2 cellular contexts compared by ENCODE assay signal in the genomic region with DNA sequence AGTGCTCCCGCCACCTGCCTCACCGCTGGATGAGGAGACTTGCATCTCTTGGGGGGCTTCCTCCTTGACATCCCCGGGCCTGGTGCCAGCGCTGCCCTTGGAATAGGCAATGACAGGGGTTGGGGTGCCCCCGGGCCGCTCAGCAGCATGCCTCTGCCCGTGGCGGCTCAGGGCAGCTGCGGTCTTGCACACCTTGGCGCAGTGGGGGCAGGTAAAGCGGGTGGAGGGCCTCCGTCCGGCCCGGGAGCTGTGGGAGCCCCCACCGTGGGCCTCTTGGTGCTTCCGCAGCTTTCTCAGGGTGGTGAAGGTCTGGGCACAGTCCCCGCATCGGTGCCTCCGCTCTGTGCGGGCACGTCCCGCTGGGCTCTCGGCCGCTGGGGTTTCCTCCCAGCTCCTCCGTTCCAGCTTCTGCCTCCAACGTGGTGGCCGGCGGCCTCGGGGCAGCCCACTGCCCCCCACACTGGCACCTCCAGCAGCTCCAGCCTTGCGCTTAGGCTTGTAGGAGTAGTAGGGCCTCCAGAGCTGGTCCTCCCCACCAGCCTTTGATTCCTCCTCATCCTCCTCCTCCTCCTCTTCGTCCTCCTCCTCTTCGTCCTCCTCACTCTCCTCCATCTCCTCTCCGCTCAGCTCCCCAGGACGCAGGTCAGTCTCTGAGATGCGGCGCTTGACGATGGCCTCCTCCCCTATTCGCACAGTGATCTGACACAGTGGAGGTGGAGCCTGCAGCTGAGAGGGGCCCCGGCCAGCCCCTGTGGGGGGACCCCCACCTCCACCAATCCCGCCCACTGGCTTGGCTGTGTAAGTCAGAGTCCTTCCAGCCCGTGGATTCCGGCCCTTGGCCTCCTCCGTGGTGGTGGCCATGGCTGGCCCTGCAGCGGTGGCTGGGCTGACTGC.
TF ChIP-seq lines count a peak whose summit lies in the region.

No MANE protein-coding gene starts in this region.

TF ChIP-seq in PFSK-1, 5 proteins besides CTCF, POLR2A, EP300 and RAD21:
- TF ChIP-seq, protein P1, sequence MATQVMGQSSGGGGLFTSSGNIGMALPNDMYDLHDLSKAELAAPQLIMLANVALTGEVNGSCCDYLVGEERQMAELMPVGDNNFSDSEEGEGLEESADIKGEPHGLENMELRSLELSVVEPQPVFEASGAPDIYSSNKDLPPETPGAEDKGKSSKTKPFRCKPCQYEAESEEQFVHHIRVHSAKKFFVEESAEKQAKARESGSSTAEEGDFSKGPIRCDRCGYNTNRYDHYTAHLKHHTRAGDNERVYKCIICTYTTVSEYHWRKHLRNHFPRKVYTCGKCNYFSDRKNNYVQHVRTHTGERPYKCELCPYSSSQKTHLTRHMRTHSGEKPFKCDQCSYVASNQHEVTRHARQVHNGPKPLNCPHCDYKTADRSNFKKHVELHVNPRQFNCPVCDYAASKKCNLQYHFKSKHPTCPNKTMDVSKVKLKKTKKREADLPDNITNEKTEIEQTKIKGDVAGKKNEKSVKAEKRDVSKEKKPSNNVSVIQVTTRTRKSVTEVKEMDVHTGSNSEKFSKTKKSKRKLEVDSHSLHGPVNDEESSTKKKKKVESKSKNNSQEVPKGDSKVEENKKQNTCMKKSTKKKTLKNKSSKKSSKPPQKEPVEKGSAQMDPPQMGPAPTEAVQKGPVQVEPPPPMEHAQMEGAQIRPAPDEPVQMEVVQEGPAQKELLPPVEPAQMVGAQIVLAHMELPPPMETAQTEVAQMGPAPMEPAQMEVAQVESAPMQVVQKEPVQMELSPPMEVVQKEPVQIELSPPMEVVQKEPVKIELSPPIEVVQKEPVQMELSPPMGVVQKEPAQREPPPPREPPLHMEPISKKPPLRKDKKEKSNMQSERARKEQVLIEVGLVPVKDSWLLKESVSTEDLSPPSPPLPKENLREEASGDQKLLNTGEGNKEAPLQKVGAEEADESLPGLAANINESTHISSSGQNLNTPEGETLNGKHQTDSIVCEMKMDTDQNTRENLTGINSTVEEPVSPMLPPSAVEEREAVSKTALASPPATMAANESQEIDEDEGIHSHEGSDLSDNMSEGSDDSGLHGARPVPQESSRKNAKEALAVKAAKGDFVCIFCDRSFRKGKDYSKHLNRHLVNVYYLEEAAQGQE (IDR thresholded peaks at IDR 0.05; ENCODE audit: insufficient read depth in 1 of 2, low read depth in 2 of 2, low read length in 2 of 2) = no peak
- no peak for TF ChIP-seq TAF1 (IDR thresholded peaks at IDR 0.05; ENCODE audit: borderline replicate concordance, insufficient read depth, low read length)
- no peak for TF ChIP-seq SIN3A (IDR thresholded peaks at IDR 0.05; ENCODE audit: borderline replicate concordance, insufficient read depth, low read length)
- 0 out of 2 replicates have a peak, but pooled peaks have one; percentile 5 for TF ChIP-seq POLR2AphosphoS5 (IDR thresholded peaks at IDR 0.05; ENCODE audit: low read depth, low read length)

TF ChIP-seq in GM12878, 131 proteins besides CTCF, POLR2A, EP300 and RAD21:
- no peak for TF ChIP-seq BCL11A (IDR thresholded peaks at IDR 0.05; ENCODE audit: low read depth, low read length)
- TF ChIP-seq JUND (IDR thresholded peaks at IDR 0.05; ENCODE audit: low read depth, low read length) = no peak
- TF ChIP-seq TCF12 (IDR thresholded peaks at IDR 0.05; ENCODE audit: low read depth, low read length) = no peak
- no peak for TF ChIP-seq RBBP5 (conservative IDR thresholded peaks at IDR 0.05)
- TF ChIP-seq RB1 (IDR thresholded peaks at IDR 0.05; ENCODE audit: borderline replicate concordance) = no peak
- TF ChIP-seq, protein P2, sequence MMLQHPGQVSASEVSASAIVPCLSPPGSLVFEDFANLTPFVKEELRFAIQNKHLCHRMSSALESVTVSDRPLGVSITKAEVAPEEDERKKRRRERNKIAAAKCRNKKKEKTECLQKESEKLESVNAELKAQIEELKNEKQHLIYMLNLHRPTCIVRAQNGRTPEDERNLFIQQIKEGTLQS (IDR thresholded peaks at IDR 0.05; ENCODE audit: borderline replicate concordance, extremely low read depth, low read depth, low read length) = no peak
- TF ChIP-seq STAT3 (IDR thresholded peaks at IDR 0.05; ENCODE audit: low read depth, low read length) = no peak
- TF ChIP-seq, protein P3, sequence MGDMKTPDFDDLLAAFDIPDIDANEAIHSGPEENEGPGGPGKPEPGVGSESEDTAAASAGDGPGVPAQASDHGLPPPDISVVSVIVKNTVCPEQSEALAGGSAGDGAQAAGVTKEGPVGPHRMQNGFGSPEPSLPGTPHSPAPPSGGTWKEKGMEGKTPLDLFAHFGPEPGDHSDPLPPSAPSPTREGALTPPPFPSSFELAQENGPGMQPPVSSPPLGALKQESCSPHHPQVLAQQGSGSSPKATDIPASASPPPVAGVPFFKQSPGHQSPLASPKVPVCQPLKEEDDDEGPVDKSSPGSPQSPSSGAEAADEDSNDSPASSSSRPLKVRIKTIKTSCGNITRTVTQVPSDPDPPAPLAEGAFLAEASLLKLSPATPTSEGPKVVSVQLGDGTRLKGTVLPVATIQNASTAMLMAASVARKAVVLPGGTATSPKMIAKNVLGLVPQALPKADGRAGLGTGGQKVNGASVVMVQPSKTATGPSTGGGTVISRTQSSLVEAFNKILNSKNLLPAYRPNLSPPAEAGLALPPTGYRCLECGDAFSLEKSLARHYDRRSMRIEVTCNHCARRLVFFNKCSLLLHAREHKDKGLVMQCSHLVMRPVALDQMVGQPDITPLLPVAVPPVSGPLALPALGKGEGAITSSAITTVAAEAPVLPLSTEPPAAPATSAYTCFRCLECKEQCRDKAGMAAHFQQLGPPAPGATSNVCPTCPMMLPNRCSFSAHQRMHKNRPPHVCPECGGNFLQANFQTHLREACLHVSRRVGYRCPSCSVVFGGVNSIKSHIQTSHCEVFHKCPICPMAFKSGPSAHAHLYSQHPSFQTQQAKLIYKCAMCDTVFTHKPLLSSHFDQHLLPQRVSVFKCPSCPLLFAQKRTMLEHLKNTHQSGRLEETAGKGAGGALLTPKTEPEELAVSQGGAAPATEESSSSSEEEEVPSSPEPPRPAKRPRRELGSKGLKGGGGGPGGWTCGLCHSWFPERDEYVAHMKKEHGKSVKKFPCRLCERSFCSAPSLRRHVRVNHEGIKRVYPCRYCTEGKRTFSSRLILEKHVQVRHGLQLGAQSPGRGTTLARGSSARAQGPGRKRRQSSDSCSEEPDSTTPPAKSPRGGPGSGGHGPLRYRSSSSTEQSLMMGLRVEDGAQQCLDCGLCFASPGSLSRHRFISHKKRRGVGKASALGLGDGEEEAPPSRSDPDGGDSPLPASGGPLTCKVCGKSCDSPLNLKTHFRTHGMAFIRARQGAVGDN (IDR thresholded peaks at IDR 0.05) = no peak
- no peak for TF ChIP-seq ZNF207 (IDR thresholded peaks at IDR 0.05; ENCODE audit: borderline replicate concordance)
- no peak for TF ChIP-seq RFX5 (IDR thresholded peaks at IDR 0.05; ENCODE audit: low read depth, low read length)
- TF ChIP-seq, protein P4, sequence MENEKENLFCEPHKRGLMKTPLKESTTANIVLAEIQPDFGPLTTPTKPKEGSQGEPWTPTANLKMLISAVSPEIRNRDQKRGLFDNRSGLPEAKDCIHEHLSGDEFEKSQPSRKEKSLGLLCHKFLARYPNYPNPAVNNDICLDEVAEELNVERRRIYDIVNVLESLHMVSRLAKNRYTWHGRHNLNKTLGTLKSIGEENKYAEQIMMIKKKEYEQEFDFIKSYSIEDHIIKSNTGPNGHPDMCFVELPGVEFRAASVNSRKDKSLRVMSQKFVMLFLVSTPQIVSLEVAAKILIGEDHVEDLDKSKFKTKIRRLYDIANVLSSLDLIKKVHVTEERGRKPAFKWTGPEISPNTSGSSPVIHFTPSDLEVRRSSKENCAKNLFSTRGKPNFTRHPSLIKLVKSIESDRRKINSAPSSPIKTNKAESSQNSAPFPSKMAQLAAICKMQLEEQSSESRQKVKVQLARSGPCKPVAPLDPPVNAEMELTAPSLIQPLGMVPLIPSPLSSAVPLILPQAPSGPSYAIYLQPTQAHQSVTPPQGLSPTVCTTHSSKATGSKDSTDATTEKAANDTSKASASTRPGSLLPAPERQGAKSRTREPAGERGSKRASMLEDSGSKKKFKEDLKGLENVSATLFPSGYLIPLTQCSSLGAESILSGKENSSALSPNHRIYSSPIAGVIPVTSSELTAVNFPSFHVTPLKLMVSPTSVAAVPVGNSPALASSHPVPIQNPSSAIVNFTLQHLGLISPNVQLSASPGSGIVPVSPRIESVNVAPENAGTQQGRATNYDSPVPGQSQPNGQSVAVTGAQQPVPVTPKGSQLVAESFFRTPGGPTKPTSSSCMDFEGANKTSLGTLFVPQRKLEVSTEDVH (IDR thresholded peaks at IDR 0.05; ENCODE audit: low read depth, partially characterized antibody) = no peak
- no peak for TF ChIP-seq SIX5 (IDR thresholded peaks at IDR 0.05; ENCODE audit: low read depth, low read length, severe bottlenecking)
- TF ChIP-seq, protein P1 (IDR thresholded peaks at IDR 0.05; ENCODE audit: low read depth, low read length) = no peak
- TF ChIP-seq, protein P5, sequence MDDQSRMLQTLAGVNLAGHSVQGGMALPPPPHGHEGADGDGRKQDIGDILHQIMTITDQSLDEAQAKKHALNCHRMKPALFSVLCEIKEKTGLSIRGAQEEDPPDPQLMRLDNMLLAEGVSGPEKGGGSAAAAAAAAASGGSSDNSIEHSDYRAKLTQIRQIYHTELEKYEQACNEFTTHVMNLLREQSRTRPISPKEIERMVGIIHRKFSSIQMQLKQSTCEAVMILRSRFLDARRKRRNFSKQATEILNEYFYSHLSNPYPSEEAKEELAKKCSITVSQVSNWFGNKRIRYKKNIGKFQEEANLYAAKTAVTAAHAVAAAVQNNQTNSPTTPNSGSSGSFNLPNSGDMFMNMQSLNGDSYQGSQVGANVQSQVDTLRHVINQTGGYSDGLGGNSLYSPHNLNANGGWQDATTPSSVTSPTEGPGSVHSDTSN (IDR thresholded peaks at IDR 0.05; ENCODE audit: insufficient replicate concordance, low read depth, low read length) = no peak
- TF ChIP-seq NR2C1 (IDR thresholded peaks at IDR 0.05) = no peak
